15 cellular contexts compared by ENCODE assay signal in the genomic region with DNA sequence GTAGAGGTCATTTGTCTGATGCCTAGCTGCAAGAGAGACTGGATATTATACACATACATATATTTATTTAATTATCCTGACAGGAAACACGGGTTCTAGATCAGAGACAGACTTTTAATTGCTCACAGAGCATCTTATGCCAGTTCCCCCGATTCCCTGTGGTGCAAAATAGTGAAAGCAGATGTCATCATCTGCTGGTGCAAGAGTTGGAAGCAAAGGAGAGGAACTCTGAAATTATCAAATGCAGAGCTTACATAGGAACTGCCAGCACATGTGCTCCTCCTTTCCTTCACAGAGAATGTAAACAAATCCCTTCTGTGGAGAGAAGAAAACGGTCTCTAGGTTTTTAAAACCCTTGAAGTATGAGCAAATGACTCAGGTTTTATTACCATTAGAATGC.
"Had no signal": no experiment of that assay in that cellular context is flagged by ENCODE, and none has a peak within 500 bp of the region (broad histone marks: within the 10 kb centered on the region; RNA-seq: fewer than 3 reads in every experiment).

No MANE protein-coding gene starts in this region.

- DNase-seq: activated CD4-positive, alpha-beta T cell treated with anti-CD3 and anti-CD28 coated beads, Interleukin-2, amount 50 U/mL, for 4 hours; activated CD4-positive, CD25-positive, alpha-beta regulatory T cell treated with anti-CD3 and anti-CD28 coated beads, Interleukin-2, amount 50 U/mL, for 72 hours; activated effector memory CD4-positive, alpha-beta T cell treated with anti-CD3 and anti-CD28 coated beads, Interleukin-2, amount 50 U/mL, for 16 hours; activated T-cell treated with anti-CD3 and anti-CD28 coated beads, Interleukin-2, amount 50 U/mL, for 1 hour; anterior cingulate cortex; gastrocnemius medialis; heart right ventricle; left lung; sigmoid colon; stimulated activated naive CD4-positive, alpha-beta T cell; substantia nigra; transverse colon had no signal

- H3K36me3 ChIP-seq: breast epithelium, esophagus muscularis mucosa, gastrocnemius medialis, left lung, sigmoid colon, transverse colon had no signal

- H3K4me3 ChIP-seq: breast epithelium, esophagus muscularis mucosa, gastrocnemius medialis, heart right ventricle, left lung, sigmoid colon, transverse colon had no signal

- H3K9me3 ChIP-seq: breast epithelium, esophagus muscularis mucosa, gastrocnemius medialis, heart right ventricle, left lung, sigmoid colon, transverse colon had no signal

- H3K27me3 ChIP-seq: breast epithelium, esophagus muscularis mucosa, gastrocnemius medialis, heart right ventricle, left lung, sigmoid colon, transverse colon had no signal

- H3K27ac ChIP-seq: breast epithelium, esophagus muscularis mucosa, gastrocnemius medialis, heart right ventricle, left lung, sigmoid colon, transverse colon had no signal

- H3K4me1 ChIP-seq: breast epithelium, gastrocnemius medialis, heart right ventricle, left lung, transverse colon had no signal

- ATAC-seq: gastrocnemius medialis; heart right ventricle; left lung; natural killer cell treated with Interleukin-12 subunit alpha and Interleukin-12 subunit beta and Interleukin-15 and Interleukin-18, amount 100 ng/mL, for 72 hours had no signal
